2 cellular contexts compared by ENCODE assay signal in genomic region chr6:7537560-7538174, GRCh38.
TF ChIP-seq lines count a peak whose summit lies in the region.

No MANE protein-coding gene starts in this region.

TF ChIP-seq in HEK293, 187 proteins besides CTCF, POLR2A, EP300 and RAD21 (continued from another document):
- TF ChIP-seq ZNF132 (tag by site-specific recombination; IDR thresholded peaks at IDR 0.05; ENCODE audit: borderline replicate concordance) (no peak), ZNF692 (tag by site-specific recombination; IDR thresholded peaks at IDR 0.05) (no peak), ZNF843 (tag by site-specific recombination; IDR thresholded peaks at IDR 0.05) (0 out of 2 replicates have a peak, but pooled peaks have one; percentile 29), PRDM6 (tag by site-specific recombination; IDR thresholded peaks at IDR 0.05) (peak; percentile 61), SCRT1 (tag by site-specific recombination; IDR thresholded peaks at IDR 0.05; ENCODE audit: borderline replicate concordance) (no peak), PATZ1 (tag by site-specific recombination; IDR thresholded peaks at IDR 0.05) (0 out of 2 replicates have a peak, but pooled peaks have one; percentile 26), HOXC10 (CRISPR knock-in tag; IDR thresholded peaks at IDR 0.05) (no peak), ZNF529 (tag by site-specific recombination; IDR thresholded peaks at IDR 0.05; ENCODE audit: insufficient replicate concordance) (no peak), HOXA7 (CRISPR knock-in tag; IDR thresholded peaks at IDR 0.05; ENCODE audit: borderline replicate concordance) (no peak), ZNF560 (tag by site-specific recombination; IDR thresholded peaks at IDR 0.05; ENCODE audit: borderline replicate concordance) (no peak), ZEB2 (tag by site-specific recombination; IDR thresholded peaks at IDR 0.05) (0 out of 2 replicates have a peak, but pooled peaks have one; percentile 23), KLF8 (tag by site-specific recombination; IDR thresholded peaks at IDR 0.05) (0 out of 2 replicates have a peak, but pooled peaks have one; percentile 35), WT1 (tag by site-specific recombination; IDR thresholded peaks at IDR 0.05) (peak; percentile 61), OVOL3 (tag by site-specific recombination; IDR thresholded peaks at IDR 0.05) (peak; percentile 73; the same call in 1 of the 2 replicates), ZNF335 (tag by site-specific recombination; conservative IDR thresholded peaks at IDR 0.05) (no peak), ZNF596 (tag by site-specific recombination; IDR thresholded peaks at IDR 0.05) (no peak)

TF ChIP-seq in IMR-90, 13 proteins besides CTCF, POLR2A, EP300 and RAD21 (continued from another document):
- TF ChIP-seq FOS (IDR thresholded peaks at IDR 0.05; ENCODE audit: low read depth, low read length): no peak
- no peak for TF ChIP-seq BHLHE40 (IDR thresholded peaks at IDR 0.05; ENCODE audit: low read depth, low read length)
- TF ChIP-seq CHD1 (IDR thresholded peaks at IDR 0.05; ENCODE audit: low read depth, low read length): no peak
- no peak for TF ChIP-seq MAZ (IDR thresholded peaks at IDR 0.05; ENCODE audit: borderline replicate concordance, low read depth, low read length)
